ENCODE assay signal across 14 cellular contexts in genomic region chr6:317452-318144, GRCh38. TPM values are rescaled to one million over a fixed set of nuclear protein-coding genes. Genes with fewer than 3 reads are reported as not detected.
A peak's percentile ranks its signal among the peaks of the same experiment; 100 is the strongest.
DNase-seq lines count a peak whose midpoint lies in the region; ATAC-seq and TF ChIP-seq lines count a peak whose summit lies in the region.
"Had no signal": no experiment of that assay in that cellular context is flagged by ENCODE, and none has a peak within 500 bp of the region (broad histone marks: within the 10 kb centered on the region; RNA-seq: fewer than 3 reads in every experiment).

No MANE protein-coding gene starts in this region.

- intact Hi-C loops in activated CD4-positive, alpha-beta T cell treated with anti-CD3 and anti-CD28 coated beads, Interleukin-2, amount 10 ng/mL, durations not matched to agents 24 days and 14 days (cut with micrococcal nuclease) = loop anchor here (2.0 kb wide), 1 partner anchor 25 kb away; the partner anchor contains the start of gene DUSP22

- in situ Hi-C loops in HAP-1 (cut with MboI; ENCODE audit: low sequenced_read_pairs) = no loop called here

- DNase-seq in omental fat pad (ENCODE audit: low spot score) (peak; percentile 21), OCI-M1 (lab: John Stamatoyannopoulos, UW) (no peak), HAP-1 (ENCODE audit: low spot score in 2 of 2) (no peak), type B pancreatic cell (ENCODE audit: extremely low spot score, unreplicated experiment) (no peak)
- no peak for DNase-seq in activated CD4-positive, alpha-beta T cell treated with anti-CD3 and anti-CD28 coated beads, Interleukin-2, amount 10 ng/mL, durations not matched to agents 24 days and 14 days
- DNase-seq: activated CD4-positive, alpha-beta memory T cell treated with anti-CD3 and anti-CD28 coated beads, Interleukin-2, amount 10 ng/mL, durations not matched to agents 7 days and 5 days; adrenal gland; Kasumi-1; NCI-H446; SK-N-SH had no signal

- H3K27me3 Mint-ChIP-seq in type B pancreatic cell = no peaks in the 10 kb centered on the region
- H3K27me3 Mint-ChIP-seq in activated CD4-positive, alpha-beta T cell treated with anti-CD3 and anti-CD28 coated beads, Interleukin-2, amount 10 ng/mL, durations not matched to agents 24 days and 14 days = no peaks in the 10 kb centered on the region

- TF ChIP-seq CTCF in omental fat pad (IDR thresholded peaks at IDR 0.05) = no peak
- no peak for TF ChIP-seq CTCF in type B pancreatic cell (conservative IDR thresholded peaks at IDR 0.05)

- no peak overlapping the region for H3K4me3 ChIP-seq in HAP-1
- H3K4me3 ChIP-seq: adrenal gland, skin epidermis had no signal

- no peak overlapping the region for H3K4me3 Mint-ChIP-seq in type B pancreatic cell
- H3K4me3 Mint-ChIP-seq in activated CD4-positive, alpha-beta T cell treated with anti-CD3 and anti-CD28 coated beads, Interleukin-2, amount 10 ng/mL, durations not matched to agents 24 days and 14 days = no peak overlapping the region
- H3K4me3 Mint-ChIP-seq: activated CD4-positive, alpha-beta memory T cell treated with anti-CD3 and anti-CD28 coated beads, Interleukin-2, amount 10 ng/mL, durations not matched to agents 7 days and 5 days had no signal

- no peak overlapping the region for H3K27ac Mint-ChIP-seq in type B pancreatic cell
- H3K27ac Mint-ChIP-seq in activated CD4-positive, alpha-beta T cell treated with anti-CD3 and anti-CD28 coated beads, Interleukin-2, amount 10 ng/mL, durations not matched to agents 24 days and 14 days = no peak overlapping the region
- H3K27ac Mint-ChIP-seq: activated CD4-positive, alpha-beta memory T cell treated with anti-CD3 and anti-CD28 coated beads, Interleukin-2, amount 10 ng/mL, durations not matched to agents 7 days and 5 days had no signal

- peaks cover 3% of the 10 kb centered on the region; the same call in 1 of the 2 replicates for H3K36me3 ChIP-seq in HAP-1 (replicated peaks)
- H3K36me3 ChIP-seq: adrenal gland had no signal

- H3K27me3 ChIP-seq in HAP-1 (ENCODE audit: low read depth) = no peaks in the 10 kb centered on the region
- H3K27me3 ChIP-seq: adrenal gland had no signal

- H3K9me3 ChIP-seq in HAP-1 = peaks cover 20% of the 10 kb centered on the region
- H3K9me3 ChIP-seq: adrenal gland, SK-N-SH had no signal

- peaks cover 5% of the 10 kb centered on the region for H3K4me1 Mint-ChIP-seq in type B pancreatic cell (ENCODE audit: unreplicated experiment)
- peaks cover 13% of the 10 kb centered on the region for H3K4me1 Mint-ChIP-seq in activated CD4-positive, alpha-beta T cell treated with anti-CD3 and anti-CD28 coated beads, Interleukin-2, amount 10 ng/mL, durations not matched to agents 24 days and 14 days

- no peaks in the 10 kb centered on the region; the same call in 1 of the 2 replicates for H3K4me1 ChIP-seq in HAP-1
- H3K4me1 ChIP-seq: adrenal gland had no signal

- no peaks in the 10 kb centered on the region for H3K9me3 Mint-ChIP-seq in type B pancreatic cell
- no peaks in the 10 kb centered on the region for H3K9me3 Mint-ChIP-seq in activated CD4-positive, alpha-beta T cell treated with anti-CD3 and anti-CD28 coated beads, Interleukin-2, amount 10 ng/mL, durations not matched to agents 24 days and 14 days
- H3K9me3 Mint-ChIP-seq: activated CD4-positive, alpha-beta memory T cell treated with anti-CD3 and anti-CD28 coated beads, Interleukin-2, amount 10 ng/mL, durations not matched to agents 7 days and 5 days had no signal

- peaks cover 9% of the 10 kb centered on the region for H3K36me3 Mint-ChIP-seq in type B pancreatic cell
- H3K36me3 Mint-ChIP-seq in activated CD4-positive, alpha-beta T cell treated with anti-CD3 and anti-CD28 coated beads, Interleukin-2, amount 10 ng/mL, durations not matched to agents 24 days and 14 days (ENCODE audit: low read depth) = peaks cover 6% of the 10 kb centered on the region

- ATAC-seq in GM18511 (IDR thresholded peaks at IDR 0.05; ENCODE audit: unreplicated experiment) (peak; percentile 56), GM21526 (IDR thresholded peaks at IDR 0.05; ENCODE audit: low FRiP score, unreplicated experiment) (peak; percentile 23), HG03439 (IDR thresholded peaks at IDR 0.05; ENCODE audit: unreplicated experiment) (peak; percentile 33), omental fat pad (ENCODE audit: low FRiP score) (no peak)

RNA-seq across cellular contexts. Expression of gene DUSP22, which starts 25.3 kb away (rescaled TPM):
- 10 to 100 TPM; 47.4 to 93.6 (median 65.4) TPM for total RNA-seq in omental fat pad
- total RNA-seq in type B pancreatic cell (ENCODE audit: low replicate concordance) = 20.2 and 25.0 TPM in 2 replicates
- 22.5 and 24.0 TPM in 2 replicates for total RNA-seq in activated CD4-positive, alpha-beta T cell treated with anti-CD3 and anti-CD28 coated beads, Interleukin-2, amount 10 ng/mL, durations not matched to agents 24 days and 14 days
